1 cellular context compared by ENCODE assay signal in the genomic region with DNA sequence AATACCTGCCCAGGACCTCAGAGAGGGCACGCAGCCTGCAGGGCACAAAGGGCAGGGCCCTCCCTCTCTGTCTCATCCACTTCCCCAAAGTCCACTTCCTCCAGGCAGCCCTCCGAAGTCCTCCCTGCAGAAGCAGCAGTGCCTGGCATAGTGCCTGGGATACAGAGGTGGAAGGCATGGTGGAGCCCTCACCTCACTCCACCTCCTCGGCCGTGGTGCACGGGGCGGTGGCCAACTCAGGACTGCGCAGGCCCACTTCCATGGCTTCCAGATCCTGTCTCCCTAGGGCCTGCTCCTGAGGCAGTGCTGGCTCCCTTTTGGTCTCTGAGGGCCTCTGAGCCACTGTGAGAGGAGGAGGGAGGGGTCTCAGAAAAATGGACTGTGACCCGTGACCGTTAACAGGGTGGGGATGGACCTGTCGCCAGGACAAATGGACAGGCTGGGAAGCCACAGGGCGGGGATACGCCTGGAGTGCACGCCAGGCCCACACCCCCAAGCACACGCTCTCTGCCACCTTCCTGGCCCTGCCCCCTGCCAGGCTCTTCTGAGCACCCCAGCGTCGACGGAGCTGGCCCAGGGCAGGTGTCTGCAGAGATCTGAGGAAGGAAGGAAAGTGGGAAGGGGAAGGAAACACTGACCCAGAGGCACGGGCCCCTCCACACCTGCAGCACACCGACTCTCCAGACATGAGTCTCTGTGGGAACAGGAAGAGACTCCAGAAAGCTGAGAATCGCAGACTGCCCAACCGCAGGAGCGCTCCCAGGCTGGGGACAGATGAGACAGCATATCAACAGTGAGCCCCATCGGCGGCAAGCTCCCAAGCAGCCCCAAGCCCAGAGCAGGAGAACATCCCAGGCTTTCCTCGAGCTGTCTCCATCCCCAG.
TF ChIP-seq lines count a peak whose summit lies in the region.

No MANE protein-coding gene starts in this region.

TF ChIP-seq in HepG2, 621 proteins besides CTCF, POLR2A, EP300 and RAD21 (continued from another document and continues in another):
- TF ChIP-seq, protein P1, sequence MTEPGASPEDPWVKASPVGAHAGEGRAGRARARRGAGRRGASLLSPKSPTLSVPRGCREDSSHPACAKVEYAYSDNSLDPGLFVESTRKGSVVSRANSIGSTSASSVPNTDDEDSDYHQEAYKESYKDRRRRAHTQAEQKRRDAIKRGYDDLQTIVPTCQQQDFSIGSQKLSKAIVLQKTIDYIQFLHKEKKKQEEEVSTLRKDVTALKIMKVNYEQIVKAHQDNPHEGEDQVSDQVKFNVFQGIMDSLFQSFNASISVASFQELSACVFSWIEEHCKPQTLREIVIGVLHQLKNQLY (CRISPR knock-in tag; IDR thresholded peaks at IDR 0.05) = no peak
- TF ChIP-seq AKAP8 (CRISPR knock-in tag; IDR thresholded peaks at IDR 0.05) (peak; percentile 45; the same call in 1 of the 2 replicates), GTF3A (CRISPR knock-in tag; conservative IDR thresholded peaks at IDR 0.05) (0 out of 2 replicates have a peak, but pooled peaks have one; percentile 38), POLR2G (IDR thresholded peaks at IDR 0.05; ENCODE audit: low read depth, low read length) (0 out of 2 replicates have a peak, but pooled peaks have one; percentile 37), CREB1 (IDR thresholded peaks at IDR 0.05) (no peak), CREB1 (CRISPR knock-in tag; IDR thresholded peaks at IDR 0.05) (no peak), LCORL (IDR thresholded peaks at IDR 0.05) (no peak), LCORL (CRISPR knock-in tag; IDR thresholded peaks at IDR 0.05) (peak; percentile 51; the same call in 1 of the 2 replicates), ZNF431 (CRISPR knock-in tag; IDR thresholded peaks at IDR 0.05; ENCODE audit: borderline replicate concordance, low read depth) (0 out of 2 replicates have a peak, but pooled peaks have one; percentile 42), ZNF343 (CRISPR knock-in tag; IDR thresholded peaks at IDR 0.05) (0 out of 2 replicates have a peak, but pooled peaks have one; percentile 35), FLYWCH1 (CRISPR knock-in tag; IDR thresholded peaks at IDR 0.05) (no peak), ZFP36 (IDR thresholded peaks at IDR 0.05; ENCODE audit: borderline replicate concordance, low read depth, low read length, partially characterized antibody) (peak; percentile 82), TMF1 (CRISPR knock-in tag; IDR thresholded peaks at IDR 0.05; ENCODE audit: low read depth) (peak; percentile 39; the same call in 1 of the 2 replicates), ZNF274 (CRISPR knock-in tag; IDR thresholded peaks at IDR 0.05) (0 out of 2 replicates have a peak, but pooled peaks have one; percentile 50), SP4 (CRISPR knock-in tag; IDR thresholded peaks at IDR 0.05) (0 out of 2 replicates have a peak, but pooled peaks have one; percentile 52), NBN (conservative IDR thresholded peaks at IDR 0.05) (no peak), ZNF331 (CRISPR knock-in tag; IDR thresholded peaks at IDR 0.05) (0 out of 2 replicates have a peak, but pooled peaks have one; percentile 27), ZNF792 (CRISPR knock-in tag; IDR thresholded peaks at IDR 0.05) (no peak), YY1 (IDR thresholded peaks at IDR 0.05; ENCODE audit: insufficient read depth, insufficient replicate concordance, low read depth, low read length) (peak; percentile 36), SCMH1 (CRISPR knock-in tag; IDR thresholded peaks at IDR 0.05; ENCODE audit: borderline replicate concordance) (no peak), PHF21A (CRISPR knock-in tag; IDR thresholded peaks at IDR 0.05) (peak; percentile 73), ZNF572 (CRISPR knock-in tag; IDR thresholded peaks at IDR 0.05) (0 out of 2 replicates have a peak, but pooled peaks have one; percentile 72), YEATS4 (CRISPR knock-in tag; IDR thresholded peaks at IDR 0.05; ENCODE audit: borderline replicate concordance) (peak; percentile 59; the same call in 1 of the 2 replicates), ZBTB42 (CRISPR knock-in tag; IDR thresholded peaks at IDR 0.05) (no peak), ZNF619 (CRISPR knock-in tag; IDR thresholded peaks at IDR 0.05) (0 out of 2 replicates have a peak, but pooled peaks have one; percentile 40), ZIK1 (CRISPR knock-in tag; IDR thresholded peaks at IDR 0.05; ENCODE audit: borderline replicate concordance, low read depth) (0 out of 2 replicates have a peak, but pooled peaks have one; percentile 55), ZBTB2 (CRISPR knock-in tag; IDR thresholded peaks at IDR 0.05; ENCODE audit: low read depth) (0 out of 2 replicates have a peak, but pooled peaks have one; percentile 30)
- TF ChIP-seq, protein P2, sequence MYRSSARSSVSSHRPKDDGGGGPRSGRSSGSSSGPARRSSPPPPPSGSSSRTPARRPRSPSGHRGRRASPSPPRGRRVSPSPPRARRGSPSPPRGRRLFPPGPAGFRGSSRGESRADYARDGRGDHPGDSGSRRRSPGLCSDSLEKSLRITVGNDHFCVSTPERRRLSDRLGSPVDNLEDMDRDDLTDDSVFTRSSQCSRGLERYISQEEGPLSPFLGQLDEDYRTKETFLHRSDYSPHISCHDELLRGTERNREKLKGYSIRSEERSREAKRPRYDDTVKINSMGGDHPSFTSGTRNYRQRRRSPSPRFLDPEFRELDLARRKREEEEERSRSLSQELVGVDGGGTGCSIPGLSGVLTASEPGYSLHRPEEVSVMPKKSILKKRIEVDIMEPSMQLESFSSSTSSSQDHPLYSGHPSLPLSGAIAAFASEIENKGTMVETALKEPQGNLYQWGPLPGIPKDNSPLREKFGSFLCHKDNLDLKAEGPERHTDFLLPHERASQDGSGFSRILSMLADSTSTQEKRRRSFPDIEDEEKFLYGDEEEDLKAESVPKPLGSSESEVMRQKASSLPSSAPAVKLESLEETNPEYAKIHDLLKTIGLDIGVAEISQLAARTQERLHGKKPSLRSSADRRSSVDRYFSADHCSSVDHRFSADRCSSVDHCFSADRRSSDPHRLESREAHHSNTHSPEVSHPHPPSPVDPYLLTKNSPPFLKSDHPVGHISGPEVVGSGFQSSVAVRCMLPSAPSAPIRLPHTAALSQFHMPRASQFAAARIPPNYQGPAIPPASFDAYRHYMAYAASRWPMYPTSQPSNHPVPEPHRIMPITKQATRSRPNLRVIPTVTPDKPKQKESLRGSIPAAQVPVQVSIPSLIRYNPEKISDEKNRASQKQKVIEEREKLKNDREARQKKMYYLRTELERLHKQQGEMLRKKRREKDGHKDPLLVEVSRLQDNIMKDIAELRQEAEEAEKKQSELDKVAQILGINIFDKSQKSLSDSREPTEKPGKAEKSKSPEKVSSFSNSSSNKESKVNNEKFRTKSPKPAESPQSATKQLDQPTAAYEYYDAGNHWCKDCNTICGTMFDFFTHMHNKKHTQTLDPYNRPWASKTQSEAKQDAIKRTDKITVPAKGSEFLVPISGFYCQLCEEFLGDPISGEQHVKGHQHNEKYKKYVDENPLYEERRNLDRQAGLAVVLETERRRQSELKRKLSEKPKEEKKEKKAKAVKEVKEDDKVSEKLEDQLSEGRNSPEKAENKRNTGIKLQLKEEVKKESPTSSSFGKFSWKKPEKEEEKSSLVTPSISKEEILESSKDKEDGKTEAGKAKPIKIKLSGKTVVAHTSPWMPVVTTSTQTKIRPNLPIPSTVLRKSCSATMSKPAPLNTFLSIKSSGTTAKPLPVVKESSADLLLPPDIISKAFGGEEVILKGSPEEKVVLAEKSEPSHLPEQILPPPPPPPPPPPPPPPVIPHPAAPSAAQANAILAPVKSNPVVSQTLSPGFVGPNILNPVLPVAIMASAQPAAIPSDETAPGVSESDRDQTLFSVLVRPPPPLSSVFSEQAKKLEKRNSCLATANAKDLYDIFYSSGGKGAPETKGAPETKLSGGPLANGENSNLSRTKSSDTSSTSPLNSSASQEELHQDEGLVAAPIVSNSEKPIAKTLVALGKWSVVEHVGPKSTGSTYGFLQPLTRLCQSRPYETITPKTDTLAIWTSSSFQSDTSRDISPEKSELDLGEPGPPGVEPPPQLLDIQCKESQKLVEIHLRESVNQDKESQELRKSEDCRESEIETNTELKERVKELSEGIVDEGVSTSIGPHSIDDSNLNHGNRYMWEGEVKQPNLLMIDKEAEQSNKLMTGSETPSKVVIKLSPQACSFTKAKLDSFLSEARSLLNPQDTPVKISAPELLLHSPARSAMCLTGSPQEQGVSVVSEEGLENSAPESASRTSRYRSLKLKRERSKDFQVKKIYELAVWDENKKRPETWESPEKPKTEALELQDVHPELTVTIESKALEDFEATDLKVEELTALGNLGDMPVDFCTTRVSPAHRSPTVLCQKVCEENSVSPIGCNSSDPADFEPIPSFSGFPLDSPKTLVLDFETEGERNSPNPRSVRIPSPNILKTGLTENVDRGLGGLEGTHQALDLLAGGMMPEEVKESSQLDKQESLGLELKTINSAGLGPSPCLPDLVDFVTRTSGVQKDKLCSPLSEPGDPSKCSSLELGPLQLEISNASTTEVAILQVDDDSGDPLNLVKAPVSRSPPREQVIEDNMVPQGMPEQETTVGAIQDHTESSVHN (CRISPR knock-in tag; IDR thresholded peaks at IDR 0.05) = 0 out of 2 replicates have a peak, but pooled peaks have one; percentile 48
- TF ChIP-seq, protein P3, sequence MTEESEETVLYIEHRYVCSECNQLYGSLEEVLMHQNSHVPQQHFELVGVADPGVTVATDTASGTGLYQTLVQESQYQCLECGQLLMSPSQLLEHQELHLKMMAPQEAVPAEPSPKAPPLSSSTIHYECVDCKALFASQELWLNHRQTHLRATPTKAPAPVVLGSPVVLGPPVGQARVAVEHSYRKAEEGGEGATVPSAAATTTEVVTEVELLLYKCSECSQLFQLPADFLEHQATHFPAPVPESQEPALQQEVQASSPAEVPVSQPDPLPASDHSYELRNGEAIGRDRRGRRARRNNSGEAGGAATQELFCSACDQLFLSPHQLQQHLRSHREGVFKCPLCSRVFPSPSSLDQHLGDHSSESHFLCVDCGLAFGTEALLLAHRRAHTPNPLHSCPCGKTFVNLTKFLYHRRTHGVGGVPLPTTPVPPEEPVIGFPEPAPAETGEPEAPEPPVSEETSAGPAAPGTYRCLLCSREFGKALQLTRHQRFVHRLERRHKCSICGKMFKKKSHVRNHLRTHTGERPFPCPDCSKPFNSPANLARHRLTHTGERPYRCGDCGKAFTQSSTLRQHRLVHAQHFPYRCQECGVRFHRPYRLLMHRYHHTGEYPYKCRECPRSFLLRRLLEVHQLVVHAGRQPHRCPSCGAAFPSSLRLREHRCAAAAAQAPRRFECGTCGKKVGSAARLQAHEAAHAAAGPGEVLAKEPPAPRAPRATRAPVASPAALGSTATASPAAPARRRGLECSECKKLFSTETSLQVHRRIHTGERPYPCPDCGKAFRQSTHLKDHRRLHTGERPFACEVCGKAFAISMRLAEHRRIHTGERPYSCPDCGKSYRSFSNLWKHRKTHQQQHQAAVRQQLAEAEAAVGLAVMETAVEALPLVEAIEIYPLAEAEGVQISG (CRISPR knock-in tag; IDR thresholded peaks at IDR 0.05) = peak; percentile 62; the same call in 1 of the 2 replicates
- TF ChIP-seq, protein P4, sequence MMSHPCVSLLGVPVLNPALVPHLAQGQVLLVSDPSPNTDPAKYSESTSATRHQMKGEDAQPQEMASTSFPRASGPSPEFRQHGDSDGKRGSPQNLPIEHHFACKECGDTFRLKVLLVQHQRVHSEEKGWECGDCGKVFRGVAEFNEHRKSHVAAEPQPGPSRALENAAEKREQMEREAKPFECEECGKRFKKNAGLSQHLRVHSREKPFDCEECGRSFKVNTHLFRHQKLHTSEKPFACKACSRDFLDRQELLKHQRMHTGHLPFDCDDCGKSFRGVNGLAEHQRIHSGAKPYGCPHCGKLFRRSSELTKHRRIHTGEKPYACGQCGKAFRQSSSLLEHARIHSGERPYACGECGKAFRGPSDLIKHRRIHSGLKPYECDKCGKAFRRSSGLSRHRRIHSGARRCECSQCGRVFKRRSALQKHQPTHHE (CRISPR knock-in tag; IDR thresholded peaks at IDR 0.05; ENCODE audit: borderline replicate concordance) = no peak
- TF ChIP-seq, protein P5, sequence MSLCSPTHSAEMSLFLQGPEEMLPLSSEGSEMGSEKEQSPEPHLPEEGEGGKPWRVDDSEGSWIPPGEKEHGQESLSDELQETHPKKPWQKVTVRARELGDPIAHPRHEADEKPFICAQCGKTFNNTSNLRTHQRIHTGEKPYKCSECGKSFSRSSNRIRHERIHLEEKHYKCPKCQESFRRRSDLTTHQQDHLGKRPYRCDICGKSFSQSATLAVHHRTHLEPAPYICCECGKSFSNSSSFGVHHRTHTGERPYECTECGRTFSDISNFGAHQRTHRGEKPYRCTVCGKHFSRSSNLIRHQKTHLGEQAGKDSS (CRISPR knock-in tag; IDR thresholded peaks at IDR 0.05; ENCODE audit: borderline replicate concordance, low read depth) = peak; percentile 34; the same call in 1 of the 2 replicates
- TF ChIP-seq, protein P6, sequence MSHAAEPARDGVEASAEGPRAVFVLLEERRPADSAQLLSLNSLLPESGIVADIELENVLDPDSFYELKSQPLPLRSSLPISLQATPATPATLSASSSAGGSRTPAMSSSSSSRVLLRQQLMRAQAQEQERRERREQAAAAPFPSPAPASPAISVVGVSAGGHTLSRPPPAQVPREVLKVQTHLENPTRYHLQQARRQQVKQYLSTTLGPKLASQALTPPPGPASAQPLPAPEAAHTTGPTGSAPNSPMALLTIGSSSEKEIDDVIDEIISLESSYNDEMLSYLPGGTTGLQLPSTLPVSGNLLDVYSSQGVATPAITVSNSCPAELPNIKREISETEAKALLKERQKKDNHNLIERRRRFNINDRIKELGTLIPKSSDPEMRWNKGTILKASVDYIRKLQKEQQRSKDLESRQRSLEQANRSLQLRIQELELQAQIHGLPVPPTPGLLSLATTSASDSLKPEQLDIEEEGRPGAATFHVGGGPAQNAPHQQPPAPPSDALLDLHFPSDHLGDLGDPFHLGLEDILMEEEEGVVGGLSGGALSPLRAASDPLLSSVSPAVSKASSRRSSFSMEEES (CRISPR knock-in tag; IDR thresholded peaks at IDR 0.05) = 0 out of 2 replicates have a peak, but pooled peaks have one; percentile 27
- TF ChIP-seq, protein P7, sequence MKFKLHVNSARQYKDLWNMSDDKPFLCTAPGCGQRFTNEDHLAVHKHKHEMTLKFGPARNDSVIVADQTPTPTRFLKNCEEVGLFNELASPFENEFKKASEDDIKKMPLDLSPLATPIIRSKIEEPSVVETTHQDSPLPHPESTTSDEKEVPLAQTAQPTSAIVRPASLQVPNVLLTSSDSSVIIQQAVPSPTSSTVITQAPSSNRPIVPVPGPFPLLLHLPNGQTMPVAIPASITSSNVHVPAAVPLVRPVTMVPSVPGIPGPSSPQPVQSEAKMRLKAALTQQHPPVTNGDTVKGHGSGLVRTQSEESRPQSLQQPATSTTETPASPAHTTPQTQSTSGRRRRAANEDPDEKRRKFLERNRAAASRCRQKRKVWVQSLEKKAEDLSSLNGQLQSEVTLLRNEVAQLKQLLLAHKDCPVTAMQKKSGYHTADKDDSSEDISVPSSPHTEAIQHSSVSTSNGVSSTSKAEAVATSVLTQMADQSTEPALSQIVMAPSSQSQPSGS (CRISPR knock-in tag; IDR thresholded peaks at IDR 0.05) = no peak
